Comparison of ENCODE assay signal across 12 cellular contexts in genomic region chr2:96412307-96413066, GRCh38.
DNase-seq lines count a peak whose midpoint lies in the region; ATAC-seq and TF ChIP-seq lines count a peak whose summit lies in the region.
"Had no signal": no experiment of that assay in that cellular context is flagged by ENCODE, and none has a peak within 500 bp of the region (broad histone marks: within the 10 kb centered on the region; RNA-seq: fewer than 3 reads in every experiment).

No MANE protein-coding gene starts in this region.

- H3K4me1 ChIP-seq in colonic mucosa (no peaks in the 10 kb centered on the region), mesenchymal stem cell (ENCODE audit: control insufficient read depth, insufficient read depth, low read depth, low read length) (peaks cover 11% of the 10 kb centered on the region), tibial nerve (peaks cover 0 to 43% (median 8%) of the 10 kb centered on the region in 4 donors), endodermal cell (ENCODE audit: control insufficient read depth, insufficient read depth, low read length) (peaks cover 4% of the 10 kb centered on the region)

- H3K27me3 ChIP-seq in colonic mucosa (no peaks in the 10 kb centered on the region), mesenchymal stem cell (ENCODE audit: control insufficient read depth in 1 of 2, insufficient read depth in 1 of 2, low read length in 2 of 2) (peaks cover 11 to 30% of the 10 kb centered on the region in 2 experiments), tibial nerve (no peaks in the 10 kb centered on the region), endodermal cell (ENCODE audit: control insufficient read depth, insufficient read depth, low read length, poor library complexity, severe bottlenecking) (no peaks in the 10 kb centered on the region)

- no peak overlapping the region for H3K14ac ChIP-seq in mesenchymal stem cell (ENCODE audit: low read length in 2 of 2)

- H2AK5ac ChIP-seq in mesenchymal stem cell (ENCODE audit: low read length, severe bottlenecking), result no peak overlapping the region

- no peak overlapping the region for H3K27ac Mint-ChIP-seq in endodermal cell

- H3K4me1 Mint-ChIP-seq in endodermal cell, result peaks cover 23% of the 10 kb centered on the region

- no peak overlapping the region for H2AFZ ChIP-seq in mesenchymal stem cell (ENCODE audit: low read depth, low read length)

- H3K18ac ChIP-seq in mesenchymal stem cell (ENCODE audit: low read depth in 1 of 2, low read length in 2 of 2), result no peak overlapping the region

- H2BK15ac ChIP-seq in mesenchymal stem cell (ENCODE audit: low read depth, poor library complexity, severe bottlenecking), result no peak overlapping the region

- no peak overlapping the region for H3K4me2 ChIP-seq in mesenchymal stem cell (ENCODE audit: low read length, poor library complexity, severe bottlenecking)

- H3K4me3 ChIP-seq in colonic mucosa (peak overlapping the region; percentile 16), mesenchymal stem cell (ENCODE audit: insufficient read depth in 1 of 2, low read depth in 1 of 2, low read length in 2 of 2) (peak overlapping the region in 1 of 2 experiments; percentile 78), tibial nerve (peak overlapping the region; percentile 21 to 44 (median 30)), endodermal cell (ENCODE audit: low read length) (no peak overlapping the region)
- H3K4me3 ChIP-seq: GM12878 had no signal

- H3K79me1 ChIP-seq in mesenchymal stem cell (replicated peaks; ENCODE audit: low read length, poor library complexity, severe bottlenecking), result no peaks in the 10 kb centered on the region

- H3K9ac ChIP-seq in colonic mucosa (ENCODE audit: low read depth in 2 of 2, low read length in 2 of 2) (peak overlapping the region in 1 of 2 donors; percentile 63), mesenchymal stem cell (ENCODE audit: low read length) (peak overlapping the region; percentile 77), endodermal cell (ENCODE audit: extremely low read depth, low read length, poor library complexity, severe bottlenecking) (no peak overlapping the region)

- peak; percentile 13 for DNase-seq in NCI-H2196 (lab: John Stamatoyannopoulos, UW; ENCODE audit: unreplicated experiment)
- no peak for DNase-seq in NCI-H2196 treated with DMSO at 0.1 percent for 48 hours (lab: John Stamatoyannopoulos, UW; ENCODE audit: unreplicated experiment)
- DNase-seq in colonic mucosa, result peak; percentile 55
- no peak for DNase-seq in mesenchymal stem cell
- no peak for DNase-seq in tibial nerve (ENCODE audit: low spot score in 2 of 2)
- DNase-seq in erythroblast (lab: John Stamatoyannopoulos, UW), result no peak
- no peak for DNase-seq in endodermal cell
- DNase-seq: 8988T; activated effector memory CD4-positive, alpha-beta T cell treated with Interleukin-2 at 50 U/mL for 16 hours; central memory CD4-positive, alpha-beta T cell had no signal

- H2BK120ac ChIP-seq in mesenchymal stem cell (ENCODE audit: low read depth, low read length), result no peak overlapping the region

- no peaks in the 10 kb centered on the region for H3K36me3 Mint-ChIP-seq in endodermal cell (ENCODE audit: low read depth)

- no peak overlapping the region for H3K4ac ChIP-seq in mesenchymal stem cell (ENCODE audit: low read depth in 1 of 2, low read length in 2 of 2)

- H3K27ac ChIP-seq in colonic mucosa, result peak overlapping the region; percentile 52
- H3K27ac ChIP-seq in mesenchymal stem cell (ENCODE audit: low read length, poor library complexity, severe bottlenecking), result no peak overlapping the region
- peak overlapping the region; percentile 43 to 76 (median 60) for H3K27ac ChIP-seq in tibial nerve
- no peak overlapping the region for H3K27ac ChIP-seq in endodermal cell (ENCODE audit: low read depth, low read length)

- ATAC-seq in GM19023 (IDR thresholded peaks at IDR 0.05; ENCODE audit: unreplicated experiment), result no peak
- ATAC-seq: GM12878 had no signal

- no peaks in the 10 kb centered on the region for H3K36me3 ChIP-seq in colonic mucosa
- no peaks in the 10 kb centered on the region for H3K36me3 ChIP-seq in mesenchymal stem cell (ENCODE audit: control insufficient read depth in 1 of 2, insufficient read depth in 2 of 2, low read depth in 1 of 2, low read length in 2 of 2)
- H3K36me3 ChIP-seq in tibial nerve, result no peaks in the 10 kb centered on the region
- H3K36me3 ChIP-seq in endodermal cell (ENCODE audit: control insufficient read depth, insufficient read depth, low read length), result no peaks in the 10 kb centered on the region

- peaks cover 16% of the 10 kb centered on the region for H3K9me3 Mint-ChIP-seq in endodermal cell

- no peak for TF ChIP-seq POLR2A in tibial nerve (IDR thresholded peaks at IDR 0.05)
- no peak for TF ChIP-seq POLR2A in erythroblast (IDR thresholded peaks at IDR 0.05; ENCODE audit: low read length)

- no peak overlapping the region for H4K8ac ChIP-seq in mesenchymal stem cell (ENCODE audit: low read length)

- TF ChIP-seq CTCF in colonic mucosa (IDR thresholded peaks at IDR 0.05) (no peak), tibial nerve (IDR thresholded peaks at IDR 0.05) (no peak), endodermal cell (conservative IDR thresholded peaks at IDR 0.05) (no peak)

- no peak overlapping the region for H2BK12ac ChIP-seq in mesenchymal stem cell (ENCODE audit: low read length in 2 of 2)

- no peak overlapping the region for H4K91ac ChIP-seq in mesenchymal stem cell (ENCODE audit: low read length)

- TF ChIP-seq EP300 in tibial nerve (IDR thresholded peaks at IDR 0.05), result no peak

- 90% methylated on average over 15 of the region's 15 CpGs for WGBS in mesenchymal stem cell
- WGBS in tibial nerve, 2 donors, result 72 to 74% methylated on average over 15 of the region's 15 CpGs
- WGBS in endodermal cell (ENCODE audit: insufficient coverage in 1 of 2, insufficient read length in 1 of 2), 2 experiments, result 95% methylated on average over 10 to 15 of the region's 15 CpGs

- peaks cover 3% of the 10 kb centered on the region for H3K27me3 Mint-ChIP-seq in endodermal cell (ENCODE audit: insufficient read depth)

- no peak overlapping the region for H3K23ac ChIP-seq in mesenchymal stem cell (ENCODE audit: low read length in 2 of 2)

- no peak overlapping the region for H3K4me3 Mint-ChIP-seq in endodermal cell

- H2BK5ac ChIP-seq in mesenchymal stem cell (ENCODE audit: low read depth, low read length, poor library complexity, severe bottlenecking), result no peak overlapping the region

- no peaks in the 10 kb centered on the region for H3K9me3 ChIP-seq in colonic mucosa
- no peaks in the 10 kb centered on the region for H3K9me3 ChIP-seq in mesenchymal stem cell (ENCODE audit: control insufficient read depth, low read length)
- H3K9me3 ChIP-seq in tibial nerve, result peaks cover 0 to under 1% (median 0%) of the 10 kb centered on the region in 4 donors
- peaks cover 7% of the 10 kb centered on the region for H3K9me3 ChIP-seq in endodermal cell (ENCODE audit: control insufficient read depth, low read length)

- intact Hi-C loops in colonic mucosa (cut with DNase I), result no loop called here

Comparison
In these comparisons a context has a peak if more than half of its experiments do, and no peak if none do; other contexts are left out.
1. DNase-seq: peak in NCI-H2196 (single experiment) and colonic mucosa (single experiment); none in NCI-H2196 treated with DMSO at 0.1 percent for 48 hours (single experiment), mesenchymal stem cell (single experiment), tibial nerve (0 of 2), erythroblast (0 of 2) and endodermal cell (single experiment).
2. H3K27ac ChIP-seq: peak in colonic mucosa (single experiment) and tibial nerve (4 of 4); none in mesenchymal stem cell (single experiment) and endodermal cell (single experiment).